ENCODE assay signal across 1 cellular context in the genomic region with DNA sequence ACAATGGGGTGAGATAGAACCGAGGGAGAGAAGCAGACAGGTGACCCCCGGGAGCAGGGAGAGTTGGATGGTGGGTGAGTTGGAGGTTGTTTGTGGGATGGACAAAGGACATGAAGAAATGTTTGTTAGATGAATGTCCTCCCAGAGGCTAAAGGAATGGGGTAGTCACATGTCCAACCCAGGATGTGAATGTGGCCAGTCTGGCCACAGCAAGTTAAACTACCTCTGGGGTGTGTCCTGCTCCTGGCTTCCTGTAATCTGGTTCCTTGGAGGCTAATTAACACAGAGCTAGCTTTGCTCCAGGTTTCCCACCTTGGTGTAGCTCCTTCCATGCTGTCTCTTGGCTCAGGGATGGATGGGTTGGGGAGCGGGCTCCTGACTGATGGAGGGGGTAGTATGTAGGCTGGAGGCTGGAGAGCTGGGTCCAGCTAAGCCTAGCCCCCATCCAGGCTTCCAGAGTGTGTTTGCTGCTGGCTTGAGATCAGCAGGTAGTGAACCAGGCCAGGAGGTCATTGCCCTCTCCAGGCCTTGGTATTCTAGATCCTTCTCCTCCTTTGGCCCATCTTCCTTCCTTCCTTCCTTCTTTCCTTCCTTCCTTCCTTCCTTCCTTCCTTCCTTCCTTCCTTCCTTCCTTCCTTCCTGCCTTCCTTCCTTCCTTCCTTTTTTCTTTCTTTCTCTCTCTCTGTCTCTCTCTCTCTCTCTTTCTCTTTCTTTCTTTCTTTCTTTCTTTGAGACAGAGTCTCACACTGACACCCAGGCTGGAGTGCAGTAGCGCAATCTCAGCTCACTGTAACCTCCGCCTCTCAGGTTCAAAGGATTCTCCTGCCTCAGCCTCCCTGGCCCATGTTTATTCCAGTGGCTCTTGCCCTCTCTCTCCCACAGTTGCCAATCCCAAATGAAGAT.
TF ChIP-seq lines count a peak whose summit lies in the region.

No MANE protein-coding gene starts in this region.

TF ChIP-seq in GM12891, 5 proteins besides CTCF, POLR2A, EP300 and RAD21:
- no peak for TF ChIP-seq SPI1 (IDR thresholded peaks at IDR 0.05; ENCODE audit: low read depth, low read length)
- TF ChIP-seq PAX5 (IDR thresholded peaks at IDR 0.05; ENCODE audit: insufficient read depth, low read length, severe bottlenecking): no peak
- no peak for TF ChIP-seq POLR2AphosphoS5 (IDR thresholded peaks at IDR 0.05; ENCODE audit: low read depth, low read length)
- TF ChIP-seq POU2F2 (IDR thresholded peaks at IDR 0.05; ENCODE audit: low read depth, low read length): no peak
- TF ChIP-seq TAF1 (IDR thresholded peaks at IDR 0.05; ENCODE audit: low read depth, low read length): no peak
